8 cellular contexts compared by ENCODE assay signal in the genomic region with DNA sequence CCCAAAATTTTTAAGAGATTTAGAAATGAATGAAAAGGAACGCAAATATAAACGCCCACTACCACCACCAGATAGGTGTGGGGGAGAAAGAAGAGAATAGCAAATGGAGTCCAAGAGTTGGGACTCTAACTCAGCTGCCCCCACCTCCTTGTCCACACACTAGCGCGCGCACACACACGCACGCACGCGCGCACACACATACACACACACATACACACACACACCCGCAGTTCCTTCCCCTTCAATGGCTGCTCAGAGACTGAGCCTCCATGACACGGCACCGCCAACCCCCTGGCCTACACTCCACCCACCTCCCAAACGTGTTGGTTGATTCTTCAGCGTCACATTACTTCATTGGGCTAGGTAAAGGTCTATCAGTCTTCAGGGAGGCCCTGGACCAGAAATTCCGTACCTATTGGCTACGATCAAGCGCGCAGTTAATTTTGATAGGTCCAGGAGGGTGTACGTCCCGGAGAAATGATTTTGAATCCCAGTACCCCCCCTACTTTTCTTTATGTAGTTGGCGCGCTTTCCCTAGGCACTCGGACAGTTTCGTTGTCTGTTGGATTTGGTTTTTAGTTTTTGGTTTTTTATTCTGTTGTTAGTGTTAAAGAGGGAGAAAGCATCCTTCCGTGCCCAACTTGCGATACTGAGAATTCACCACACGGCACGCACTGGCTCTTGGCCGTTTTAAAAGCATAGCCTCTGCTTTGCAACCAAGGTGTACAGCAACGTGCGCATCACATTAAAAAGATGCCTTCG. TPM values are rescaled to one million over a fixed set of nuclear protein-coding genes. Genes with fewer than 3 reads are reported as not detected.
DNase-seq lines count a peak whose midpoint lies in the region; ATAC-seq and TF ChIP-seq lines count a peak whose summit lies in the region.

A gene (minus strand): TSS at position 261 of the 762 bp plus-strand sequence. CDS start 326 bp downstream, outside the sequence.

- H3K27me3 ChIP-seq in mononuclear cell (ENCODE audit: insufficient read depth, low read length), result no peaks in the 10 kb centered on the region

- H3K9me3 ChIP-seq in mononuclear cell (ENCODE audit: low read depth, low read length), result no peaks in the 10 kb centered on the region

- DNase-seq in DMS153 (lab: John Stamatoyannopoulos, UW) (peak; percentile 100), OCI-M2 (lab: John Stamatoyannopoulos, UW; ENCODE audit: unreplicated experiment) (peak; percentile 72), activated T-cell treated with anti-CD3 and anti-CD28 coated beads for 4 hours (peak; percentile 88), epithelial cell of esophagus (ENCODE audit: low read depth) (peak; percentile 99)
- DNase-seq in stimulated activated CD8-positive, alpha-beta memory T cell treated with anti-CD3 and anti-CD28 coated beads, Interleukin-4, amount 100 ng/mL, for 1 hour (ENCODE audit: low read depth in 2 of 2, low spot score in 1 of 2), result peak; percentile 73 to 85

- no peak for TF ChIP-seq EP300 in Ishikawa (IDR thresholded peaks at IDR 0.05; ENCODE audit: borderline replicate concordance)

- H3K4me1 ChIP-seq in mononuclear cell (ENCODE audit: insufficient read depth, low read length), result peaks cover 25% of the 10 kb centered on the region

- peak within 1 kb of the TSS; percentile 59 for H3K4me3 ChIP-seq in epithelial cell of esophagus (ENCODE audit: low read length)
- H3K4me3 ChIP-seq in mononuclear cell (ENCODE audit: low read length), result peak within 1 kb of the TSS; percentile 97

- peak; percentile 27 for TF ChIP-seq CTCF in epithelial cell of esophagus (IDR thresholded peaks at IDR 0.05; ENCODE audit: insufficient read depth, low read depth, low read length, missing control alignments)

- ATAC-seq in GM21576 (IDR thresholded peaks at IDR 0.05; ENCODE audit: unreplicated experiment), result peak; percentile 78

- no peak for TF ChIP-seq RAD21 in Ishikawa (IDR thresholded peaks at IDR 0.05; ENCODE audit: low read depth)

TF ChIP-seq in Ishikawa, 13 proteins besides CTCF, POLR2A, EP300 and RAD21:
- TF ChIP-seq NFIC (IDR thresholded peaks at IDR 0.05), result no peak
- peak; percentile 60; the same call in 1 of the 2 replicates for TF ChIP-seq TCF12 (IDR thresholded peaks at IDR 0.05; ENCODE audit: low read depth)
- peak; percentile 92 for TF ChIP-seq YY1 (IDR thresholded peaks at IDR 0.05; ENCODE audit: low read depth)
- TF ChIP-seq TAF1 (IDR thresholded peaks at IDR 0.05; ENCODE audit: low read depth), result peak; percentile 100
- TF ChIP-seq CREB1 (IDR thresholded peaks at IDR 0.05; ENCODE audit: low read depth), result peak; percentile 75; the same call in 1 of the 2 replicates
- TF ChIP-seq CEBPB (IDR thresholded peaks at IDR 0.05), result no peak
- TF ChIP-seq FOXM1 (IDR thresholded peaks at IDR 0.05; ENCODE audit: borderline replicate concordance, low read depth), result peak; percentile 93
- TF ChIP-seq, protein P1, sequence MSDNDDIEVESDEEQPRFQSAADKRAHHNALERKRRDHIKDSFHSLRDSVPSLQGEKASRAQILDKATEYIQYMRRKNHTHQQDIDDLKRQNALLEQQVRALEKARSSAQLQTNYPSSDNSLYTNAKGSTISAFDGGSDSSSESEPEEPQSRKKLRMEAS (IDR thresholded peaks at IDR 0.05), result peak; percentile 69
- 0 out of 2 replicates have a peak, but pooled peaks have one; percentile 17 for TF ChIP-seq EGR1 (IDR thresholded peaks at IDR 0.05)
- TF ChIP-seq, protein P2, sequence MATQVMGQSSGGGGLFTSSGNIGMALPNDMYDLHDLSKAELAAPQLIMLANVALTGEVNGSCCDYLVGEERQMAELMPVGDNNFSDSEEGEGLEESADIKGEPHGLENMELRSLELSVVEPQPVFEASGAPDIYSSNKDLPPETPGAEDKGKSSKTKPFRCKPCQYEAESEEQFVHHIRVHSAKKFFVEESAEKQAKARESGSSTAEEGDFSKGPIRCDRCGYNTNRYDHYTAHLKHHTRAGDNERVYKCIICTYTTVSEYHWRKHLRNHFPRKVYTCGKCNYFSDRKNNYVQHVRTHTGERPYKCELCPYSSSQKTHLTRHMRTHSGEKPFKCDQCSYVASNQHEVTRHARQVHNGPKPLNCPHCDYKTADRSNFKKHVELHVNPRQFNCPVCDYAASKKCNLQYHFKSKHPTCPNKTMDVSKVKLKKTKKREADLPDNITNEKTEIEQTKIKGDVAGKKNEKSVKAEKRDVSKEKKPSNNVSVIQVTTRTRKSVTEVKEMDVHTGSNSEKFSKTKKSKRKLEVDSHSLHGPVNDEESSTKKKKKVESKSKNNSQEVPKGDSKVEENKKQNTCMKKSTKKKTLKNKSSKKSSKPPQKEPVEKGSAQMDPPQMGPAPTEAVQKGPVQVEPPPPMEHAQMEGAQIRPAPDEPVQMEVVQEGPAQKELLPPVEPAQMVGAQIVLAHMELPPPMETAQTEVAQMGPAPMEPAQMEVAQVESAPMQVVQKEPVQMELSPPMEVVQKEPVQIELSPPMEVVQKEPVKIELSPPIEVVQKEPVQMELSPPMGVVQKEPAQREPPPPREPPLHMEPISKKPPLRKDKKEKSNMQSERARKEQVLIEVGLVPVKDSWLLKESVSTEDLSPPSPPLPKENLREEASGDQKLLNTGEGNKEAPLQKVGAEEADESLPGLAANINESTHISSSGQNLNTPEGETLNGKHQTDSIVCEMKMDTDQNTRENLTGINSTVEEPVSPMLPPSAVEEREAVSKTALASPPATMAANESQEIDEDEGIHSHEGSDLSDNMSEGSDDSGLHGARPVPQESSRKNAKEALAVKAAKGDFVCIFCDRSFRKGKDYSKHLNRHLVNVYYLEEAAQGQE (IDR thresholded peaks at IDR 0.05; ENCODE audit: low read depth), result peak; percentile 26; the same call in 1 of the 2 replicates
- TF ChIP-seq TEAD4 (IDR thresholded peaks at IDR 0.05), result peak; percentile 44; the same call in 1 of the 2 replicates
TF ChIP-seq in Ishikawa: peak in this region for 9.

RNA-seq across cellular contexts. Expression of the gene that starts here (rescaled TPM):
- total RNA-seq in mononuclear cell, result 38.8 TPM

Comparison
In these comparisons a context has a peak if more than half of its experiments do, and no peak if none do; other contexts are left out.
1. Peak in every context shown above with its lines: DNase-seq, ATAC-seq and H3K4me3 ChIP-seq.